Comparison of ENCODE assay signal across 39 cellular contexts in genomic region chr7:31569528-31569927, GRCh38. TPM values are rescaled to one million over a fixed set of nuclear protein-coding genes. Genes with fewer than 3 reads are reported as not detected.
"Had no signal": no experiment of that assay in that cellular context is flagged by ENCODE, and none has a peak within 500 bp of the region (broad histone marks: within the 10 kb centered on the region; RNA-seq: fewer than 3 reads in every experiment).

No MANE protein-coding gene starts in this region.

- H3K9me3 ChIP-seq: MG63 had no signal

- DNase-seq: Karpas-422, Kasumi-1, MG63, MM.1S, MV-4-11, NCI-H1048, NCI-H1092, NCI-H1092 treated with DMSO at 0.1 percent for 48 hours, NCI-H1105, NCI-H1105 treated with DMSO at 0.1 percent for 48 hours, NCI-H1417, NCI-H1417 treated with DMSO at 0.1 percent for 48 hours, NCI-H1436, NCI-H1436 treated with DMSO at 0.1 percent for 48 hours, NCI-H146, NCI-H1694, NCI-H1694 treated with DMSO at 0.1 percent for 48 hours, NCI-H187, NCI-H187 treated with DMSO at 0.1 percent for 48 hours, NCI-H1930, NCI-H2029, NCI-H2029 treated with DMSO at 0.1 percent for 48 hours, NCI-H2081, NCI-H2081 treated with DMSO at 0.1 percent for 48 hours, NCI-H2107, NCI-H2171, NCI-H2171 treated with DMSO at 0.1 percent for 48 hours, NCI-H2227 treated with DMSO at 0.1 percent for 48 hours, NCI-H226, NCI-H345, NCI-H446, NCI-H446 treated with DMSO at 0.1 percent for 48 hours, NCI-H510A, NCI-H510A treated with DMSO at 0.1 percent for 48 hours had no signal

- H3K36me3 ChIP-seq: MG63 had no signal

- H3K27ac ChIP-seq: KMS-11 had no signal

- H3K4me2 ChIP-seq: KMS-11 had no signal

- H3K4me3 ChIP-seq: MG63 had no signal

RNA-seq across cellular contexts. Expression of gene ITPRID1, which starts 55.6 kb away (rescaled TPM):
- total RNA-seq: LHCN-M2, M059J, MCF 10A, NCI-H460 had no signal
